Comparison of ENCODE assay signal across 7 cellular contexts in the genomic region with DNA sequence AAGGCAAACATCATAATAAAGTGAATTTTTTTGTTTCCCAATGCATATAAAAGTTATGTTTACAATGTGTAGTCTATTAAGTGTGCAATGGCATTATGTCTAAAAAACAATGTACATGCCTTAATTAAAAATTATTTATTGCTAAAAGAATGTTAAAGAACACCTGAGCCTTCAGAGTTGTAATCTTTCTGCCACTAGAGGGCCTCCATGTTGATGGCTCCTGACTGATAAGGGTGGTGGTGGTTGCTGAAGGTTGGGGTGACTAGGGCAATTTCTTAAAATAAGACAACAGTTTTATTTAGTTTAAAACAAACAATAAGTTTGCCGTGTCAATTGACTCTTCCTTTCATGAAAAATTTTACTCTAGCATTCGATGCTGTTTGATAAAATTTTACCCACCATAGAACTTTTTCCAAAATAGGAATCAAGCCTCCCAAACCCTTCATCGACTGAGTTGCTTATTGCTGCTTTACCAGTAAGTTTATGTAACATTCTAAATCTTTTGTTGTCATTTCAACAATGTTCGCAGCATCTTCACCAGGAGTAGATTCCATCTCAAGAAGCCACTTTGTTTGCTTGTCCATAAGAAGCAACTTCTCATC. TPM values are rescaled to one million over a fixed set of nuclear protein-coding genes. Genes with fewer than 3 reads are reported as not detected.
A peak's percentile ranks its signal among the peaks of the same experiment; 100 is the strongest.
DNase-seq lines count a peak whose midpoint lies in the region; ATAC-seq, FAIRE-seq and TF ChIP-seq lines count a peak whose summit lies in the region.

No MANE protein-coding gene starts in this region.

- H3K36me3 ChIP-seq in ascending aorta (no peaks in the 10 kb centered on the region), aorta (ENCODE audit: control insufficient read depth in 1 of 2, insufficient read depth in 2 of 2, low read length in 1 of 2) (no peaks in the 10 kb centered on the region)

- H3K9me3 ChIP-seq in ascending aorta (no peaks in the 10 kb centered on the region), aorta (ENCODE audit: control insufficient read depth, low read length) (no peaks in the 10 kb centered on the region)

- no peak for DNase-seq in ascending aorta (ENCODE audit: low spot score in 2 of 2)
- peak in 1 of 2 donors; percentile 42 for DNase-seq in memory B cell (ENCODE audit: low spot score in 2 of 2)
- no peak for DNase-seq in mesenteric fat pad (ENCODE audit: low spot score)
- DNase-seq in aorta = no peak

- H3K9me3 Mint-ChIP-seq in memory B cell = no peaks in the 10 kb centered on the region

- intact Hi-C loops in ascending aorta (cut with DNase I) = no loop called here
- intact Hi-C loops in aorta (cut with DNase I) = no loop called here

- WGBS in aorta, 2 donors = 70 to 72% methylated on average over 4 of the region's 4 CpGs

- H3K27ac ChIP-seq in ascending aorta (no peak overlapping the region), aorta (ENCODE audit: low read depth in 1 of 2, low read length in 2 of 2) (no peak overlapping the region)

- peak overlapping the region; percentile 35 for H3K27ac Mint-ChIP-seq in memory B cell

- no peak overlapping the region for H3K4me3 Mint-ChIP-seq in memory B cell

- no peaks in the 10 kb centered on the region for H3K27me3 Mint-ChIP-seq in memory B cell

- H3K4me1 ChIP-seq in ascending aorta = peaks cover 0 to 11% of the 10 kb centered on the region in 2 donors
- H3K4me1 ChIP-seq in aorta (ENCODE audit: control insufficient read depth in 1 of 2, insufficient read depth in 2 of 2, low read length in 2 of 2) = peaks cover 0 to 3% of the 10 kb centered on the region in 2 donors

- FAIRE-seq in G401.6 (lab: Jason Lieb, UNC) = peak; percentile 36

- peak; percentile 57 for TF ChIP-seq RAD21 in Ishikawa (IDR thresholded peaks at IDR 0.05; ENCODE audit: low read depth)

- H3K4me1 Mint-ChIP-seq in memory B cell = peaks cover 45% of the 10 kb centered on the region

- peak; percentile 9 to 41 (median 19) for TF ChIP-seq CTCF in ascending aorta (IDR thresholded peaks at IDR 0.05)

- H3K4me3 ChIP-seq in ascending aorta (no peak overlapping the region), aorta (ENCODE audit: low read length in 2 of 2) (no peak overlapping the region)

- peaks cover 9% of the 10 kb centered on the region for H3K36me3 Mint-ChIP-seq in memory B cell

- no peaks in the 10 kb centered on the region for H3K27me3 ChIP-seq in ascending aorta
- H3K27me3 ChIP-seq in aorta (ENCODE audit: control insufficient read depth in 1 of 2, insufficient read depth in 2 of 2, low read length in 1 of 2) = no peaks in the 10 kb centered on the region

- ATAC-seq in memory B cell (ENCODE audit: low read depth) (peak; percentile 75), HG02870 (IDR thresholded peaks at IDR 0.05; ENCODE audit: unreplicated experiment) (no peak), aorta (ENCODE audit: low FRiP score) (no peak)

- no peak for TF ChIP-seq EP300 in Ishikawa (IDR thresholded peaks at IDR 0.05; ENCODE audit: borderline replicate concordance)

TF ChIP-seq in Ishikawa, 13 proteins besides CTCF, POLR2A, EP300 and RAD21:
- TF ChIP-seq EGR1 (IDR thresholded peaks at IDR 0.05) (no peak), MAX (IDR thresholded peaks at IDR 0.05) (no peak), USF1 (IDR thresholded peaks at IDR 0.05) (no peak), TCF12 (IDR thresholded peaks at IDR 0.05; ENCODE audit: low read depth) (no peak), CEBPB (IDR thresholded peaks at IDR 0.05) (no peak), TAF1 (IDR thresholded peaks at IDR 0.05; ENCODE audit: low read depth) (no peak), NFIC (IDR thresholded peaks at IDR 0.05) (no peak), FOXM1 (IDR thresholded peaks at IDR 0.05; ENCODE audit: borderline replicate concordance, low read depth) (no peak), REST (IDR thresholded peaks at IDR 0.05; ENCODE audit: low read depth) (no peak), TEAD4 (IDR thresholded peaks at IDR 0.05) (no peak), CREB1 (IDR thresholded peaks at IDR 0.05; ENCODE audit: low read depth) (no peak)

RNA-seq across cellular contexts. Expression of gene MAP3K2, which starts 32.3 kb away (rescaled TPM):
- total RNA-seq in ascending aorta (47.7 TPM), mesenteric fat pad (62.0 TPM), aorta (10 to 100 TPM; 67.6 to 79.3 TPM)
- polyA plus RNA-seq in aorta = 10 to 100 TPM in 1 of 2 donors, 1 to 10 TPM in 1; 6.6 to 13.5 TPM
